ENCODE assay signal across 33 cellular contexts in genomic region chrX:13121020-13121419, GRCh38.
DNase-seq lines count a peak whose midpoint lies in the region; ATAC-seq and TF ChIP-seq lines count a peak whose summit lies in the region.
"Had no signal": no experiment of that assay in that cellular context is flagged by ENCODE, and none has a peak within 500 bp of the region (broad histone marks: within the 10 kb centered on the region; RNA-seq: fewer than 3 reads in every experiment).

No MANE protein-coding gene starts in this region.

- H4K8ac ChIP-seq in IMR-90 (ENCODE audit: low read depth in 2 of 2, low read length in 2 of 2): peak overlapping the region in 1 of 2 experiments; percentile 19; a peak in 1 of 4 replicates

- peak overlapping the region; percentile 18; the same call in 1 of the 2 replicates for H3K18ac ChIP-seq in IMR-90 (ENCODE audit: low read depth, low read length)

- no peak overlapping the region for H3K56ac ChIP-seq in IMR-90 (ENCODE audit: extremely low read depth, insufficient read depth, low read length)

- no peaks in the 10 kb centered on the region for H3K79me1 ChIP-seq in IMR-90 (ENCODE audit: low read depth in 1 of 2, low read length in 2 of 2)

- dilution Hi-C loops in IMR-90 (cut with HindIII; ENCODE audit: low sequenced_read_pairs, unreplicated experiment): no loop called here

- no peak overlapping the region for H2AK9ac ChIP-seq in IMR-90 (replicated peaks; ENCODE audit: low read depth, low read length, poor library complexity)

- no peak overlapping the region for H2AFZ ChIP-seq in IMR-90 (replicated peaks; ENCODE audit: low read length, poor library complexity)

- in situ Hi-C loops in IMR-90 (cut with MboI; ENCODE audit: low sequenced_read_pairs) (loop anchor here (25.0 kb wide), 1 partner anchor 366 kb away; no protein-coding TSS in a partner anchor), gastrocnemius medialis (cut with MboI; ENCODE audit: low sequenced_read_pairs in 4 of 4) (no loop called here)

- no peak overlapping the region for H2BK5ac ChIP-seq in IMR-90 (ENCODE audit: low read depth, low read length, poor library complexity, severe bottlenecking)

- TF ChIP-seq RAD21 in IMR-90 (IDR thresholded peaks at IDR 0.05; ENCODE audit: low read length): no peak

- H3K27me3 ChIP-seq in IMR-90 (ENCODE audit: control insufficient read depth, insufficient read depth, low read length) (no peaks in the 10 kb centered on the region), colonic mucosa (no peaks in the 10 kb centered on the region), right lobe of liver (no peaks in the 10 kb centered on the region), subcutaneous abdominal adipose tissue (ENCODE audit: control insufficient read depth in 5 of 5, insufficient read depth in 4 of 5, low read length in 5 of 5) (peaks cover 0 to 3% (median 0%) of the 10 kb centered on the region in 5 donors), MG63 (no peaks in the 10 kb centered on the region), gastrocnemius medialis (no peaks in the 10 kb centered on the region)
- H3K27me3 ChIP-seq: BE2C, ovary, SJCRH30, testis had no signal

- CTCF ChIA-PET in IMR-90 (lab: Yijun Ruan, JAX): interaction anchor here (0.6 kb wide), 1 partner anchor 10 kb away, joined by 4 read pairs; no protein-coding TSS in a partner anchor

- no peak overlapping the region for H3K23ac ChIP-seq in IMR-90 (ENCODE audit: low read depth, low read length)

- no peak overlapping the region for H3K4me2 ChIP-seq in IMR-90 (ENCODE audit: low read depth, low read length)

- H2BK15ac ChIP-seq in IMR-90 (ENCODE audit: low read depth, low read length): no peak overlapping the region

- H3K14ac ChIP-seq in IMR-90 (replicated peaks; ENCODE audit: low read depth, low read length): no peak overlapping the region

- TF ChIP-seq CTCF in IMR-90 (conservative IDR thresholded peaks at IDR 0.05; ENCODE audit: low read depth, low read length) (no peak), colonic mucosa (IDR thresholded peaks at IDR 0.05) (no peak), right lobe of liver (IDR thresholded peaks at IDR 0.05) (no peak), gastrocnemius medialis (IDR thresholded peaks at IDR 0.05 in 4 of 5, conservative IDR thresholded peaks at IDR 0.05 in 1 of 5) (no peak)

- H3K9me1 ChIP-seq in IMR-90 (ENCODE audit: insufficient read depth, low read length): peaks cover 4% of the 10 kb centered on the region; the same call in 1 of the 2 replicates

- H3K9ac ChIP-seq in IMR-90 (ENCODE audit: low read depth, low read length) (no peak overlapping the region), colonic mucosa (ENCODE audit: low read depth in 2 of 2, low read length in 2 of 2) (no peak overlapping the region), subcutaneous abdominal adipose tissue (ENCODE audit: low read length in 5 of 5) (no peak overlapping the region)

- peaks cover 7% of the 10 kb centered on the region for H3K4me1 ChIP-seq in IMR-90 (ENCODE audit: control insufficient read depth, insufficient read depth, low read length)
- H3K4me1 ChIP-seq in colonic mucosa: no peaks in the 10 kb centered on the region
- peaks cover 0 to 57% (median 28%) of the 10 kb centered on the region in 4 donors for H3K4me1 ChIP-seq in right lobe of liver
- peaks cover 0 to 34% (median 26%) of the 10 kb centered on the region in 5 donors for H3K4me1 ChIP-seq in subcutaneous abdominal adipose tissue (ENCODE audit: control insufficient read depth in 5 of 5, insufficient read depth in 5 of 5, low read length in 5 of 5)
- H3K4me1 ChIP-seq in gastrocnemius medialis: no peaks in the 10 kb centered on the region
- H3K4me1 ChIP-seq: BE2C, breast epithelium had no signal

- H3K4ac ChIP-seq in IMR-90 (ENCODE audit: low read depth, low read length): peak overlapping the region; percentile 43; the same call in 1 of the 2 replicates

- intact Hi-C loops in IMR-90 (cut with micrococcal nuclease): loop anchor here (2.0 to 10.0 kb wide), 3 partner anchors 142 to 368 kb away; no protein-coding TSS in a partner anchor
- intact Hi-C loops in colonic mucosa (cut with DNase I): no loop called here
- intact Hi-C loops in right lobe of liver (cut with DNase I): no loop called here
- intact Hi-C loops in gastrocnemius medialis (cut with DNase I; ENCODE audit: low total_unique reads): no loop called here

- H3K4me3 ChIP-seq in IMR-90 (ENCODE audit: insufficient read depth, low read depth, low read length) (no peak overlapping the region), colonic mucosa (no peak overlapping the region), right lobe of liver (no peak overlapping the region), subcutaneous abdominal adipose tissue (ENCODE audit: low read depth in 1 of 5, low read length in 5 of 5) (no peak overlapping the region), MG63 (no peak overlapping the region), gastrocnemius medialis (no peak overlapping the region)
- H3K4me3 ChIP-seq: breast epithelium, lung, mucosa of descending colon, ovary, SJCRH30, testis had no signal

- TF ChIP-seq POLR2A in IMR-90 (IDR thresholded peaks at IDR 0.05; ENCODE audit: low read depth, low read length) (no peak), right lobe of liver (IDR thresholded peaks at IDR 0.05) (no peak), gastrocnemius medialis (IDR thresholded peaks at IDR 0.05) (no peak)

- ATAC-seq in IMR-90 (ENCODE audit: low read depth) (no peak), right lobe of liver (peak in 2 of 4 donors; percentile 2 to 12), gastrocnemius medialis (no peak)
- ATAC-seq: activated CD8-positive, alpha-beta T cell treated with anti-CD3 and anti-CD28 coated beads, Interleukin-2, amount 10 ng/mL, durations not matched to agents 7 days and 5 days; CD8-positive, alpha-beta T cell; mucosa of descending colon had no signal

- H2BK120ac ChIP-seq in IMR-90 (ENCODE audit: low read depth, low read length): peak overlapping the region; percentile 8; the same call in 1 of the 2 replicates

- H3K9me3 ChIP-seq in IMR-90 (ENCODE audit: control insufficient read depth, insufficient read depth, low read length) (no peaks in the 10 kb centered on the region), colonic mucosa (no peaks in the 10 kb centered on the region), right lobe of liver (no peaks in the 10 kb centered on the region), subcutaneous abdominal adipose tissue (ENCODE audit: control insufficient read depth in 5 of 5, low read length in 5 of 5) (peaks cover 0 to 3% (median 0%) of the 10 kb centered on the region in 5 donors), MG63 (no peaks in the 10 kb centered on the region), gastrocnemius medialis (no peaks in the 10 kb centered on the region)
- H3K9me3 ChIP-seq: BE2C, mucosa of descending colon, ovary, testis had no signal

- peak overlapping the region; percentile 29; the same call in 1 of the 2 replicates for H3K27ac ChIP-seq in IMR-90 (ENCODE audit: insufficient read depth, low read length)
- peak overlapping the region; percentile 1 for H3K27ac ChIP-seq in colonic mucosa
- H3K27ac ChIP-seq in right lobe of liver: peak overlapping the region; percentile 7 to 84 (median 80)
- H3K27ac ChIP-seq in subcutaneous abdominal adipose tissue (ENCODE audit: low read depth, low read length): peak overlapping the region; percentile 42
- no peak overlapping the region for H3K27ac ChIP-seq in gastrocnemius medialis
- H3K27ac ChIP-seq: SJCRH30 had no signal

- no peak overlapping the region for H2AK5ac ChIP-seq in IMR-90 (ENCODE audit: low read depth, low read length)

- H4K91ac ChIP-seq in IMR-90 (ENCODE audit: insufficient read depth, low read depth, low read length): no peak overlapping the region

- DNase-seq in IMR-90: no peak
- DNase-seq in colonic mucosa: no peak
- no peak for DNase-seq in right lobe of liver
- DNase-seq in DMS53 (lab: John Stamatoyannopoulos, UW): no peak
- DNase-seq in MG63: no peak
- no peak for DNase-seq in gastrocnemius medialis
- DNase-seq in islet precursor cell: no peak
- DNase-seq: ACHN; activated CD4-positive, alpha-beta T cell treated with anti-CD3 and anti-CD28 coated beads for 4 hours; activated CD8-positive, alpha-beta T cell treated with anti-CD3 and anti-CD28 coated beads, Interleukin-2, amount 10 ng/mL, durations not matched to agents 7 days and 5 days; activated naive CD4-positive, alpha-beta T cell treated with anti-CD3 and anti-CD28 coated beads, Interleukin-2, amount 10 ng/mL, durations not matched to agents 7 days and 5 days; BE2C; CD8-positive, alpha-beta T cell; effector CD8-positive, alpha-beta T cell; head of caudate nucleus; Kasumi-1; kidney; mucosa of descending colon; NCI-H1436; NCI-H2081 treated with DMSO at 0.1 percent for 48 hours; NCI-H226; NCI-H774; nephron progenitor cell; ovary; retina; SJCRH30; small intestine; stimulated activated naive CD4-positive, alpha-beta T cell treated with Interleukin-2 at 50 U/mL for 16 hours; T1000; testis had no signal

- no peaks in the 10 kb centered on the region for H3K36me3 ChIP-seq in IMR-90 (ENCODE audit: control insufficient read depth, insufficient read depth, low read length)
- no peaks in the 10 kb centered on the region for H3K36me3 ChIP-seq in colonic mucosa
- no peaks in the 10 kb centered on the region for H3K36me3 ChIP-seq in right lobe of liver
- H3K36me3 ChIP-seq in subcutaneous abdominal adipose tissue (ENCODE audit: control insufficient read depth in 5 of 5, insufficient read depth in 5 of 5, low read length in 5 of 5): no peaks in the 10 kb centered on the region
- H3K36me3 ChIP-seq in MG63: no peaks in the 10 kb centered on the region
- no peaks in the 10 kb centered on the region for H3K36me3 ChIP-seq in gastrocnemius medialis
- H3K36me3 ChIP-seq: BE2C, breast epithelium, ovary, SJCRH30 had no signal

- no peak overlapping the region for H4K5ac ChIP-seq in IMR-90 (ENCODE audit: low read depth, low read length)

- POLR2A ChIA-PET in IMR-90 (lab: Charles Lee; ENCODE audit: unreplicated experiment): interaction anchor here (0.6 kb wide), 1 partner anchor 145 kb away, joined by 3 read pairs; no protein-coding TSS in a partner anchor

- no peaks in the 10 kb centered on the region for H4K20me1 ChIP-seq in IMR-90 (ENCODE audit: insufficient read depth, low read length)

- no TSS peak for BruUV-seq in IMR-90 (replicated peaks; lab: Mats Ljungman, UMichigan)

- H2BK20ac ChIP-seq in IMR-90 (ENCODE audit: low read depth, low read length): no peak overlapping the region

TF ChIP-seq in IMR-90, 13 proteins besides CTCF, POLR2A, EP300 and RAD21 (continues in another document):
- TF ChIP-seq FOS (IDR thresholded peaks at IDR 0.05; ENCODE audit: low read depth, low read length) (no peak), ELK1 (IDR thresholded peaks at IDR 0.05; ENCODE audit: borderline replicate concordance, low read depth, low read length) (no peak), MXI1 (IDR thresholded peaks at IDR 0.05; ENCODE audit: borderline replicate concordance, low read depth, low read length) (no peak)

Comparison
In these comparisons a context has a peak if more than half of its experiments do, and no peak if none do; other contexts are left out.
1. H3K27ac ChIP-seq: peak in IMR-90 (single experiment), colonic mucosa (single experiment), right lobe of liver (3 of 3) and subcutaneous abdominal adipose tissue (single experiment); none in gastrocnemius medialis (0 of 4).